In the genomic region with DNA sequence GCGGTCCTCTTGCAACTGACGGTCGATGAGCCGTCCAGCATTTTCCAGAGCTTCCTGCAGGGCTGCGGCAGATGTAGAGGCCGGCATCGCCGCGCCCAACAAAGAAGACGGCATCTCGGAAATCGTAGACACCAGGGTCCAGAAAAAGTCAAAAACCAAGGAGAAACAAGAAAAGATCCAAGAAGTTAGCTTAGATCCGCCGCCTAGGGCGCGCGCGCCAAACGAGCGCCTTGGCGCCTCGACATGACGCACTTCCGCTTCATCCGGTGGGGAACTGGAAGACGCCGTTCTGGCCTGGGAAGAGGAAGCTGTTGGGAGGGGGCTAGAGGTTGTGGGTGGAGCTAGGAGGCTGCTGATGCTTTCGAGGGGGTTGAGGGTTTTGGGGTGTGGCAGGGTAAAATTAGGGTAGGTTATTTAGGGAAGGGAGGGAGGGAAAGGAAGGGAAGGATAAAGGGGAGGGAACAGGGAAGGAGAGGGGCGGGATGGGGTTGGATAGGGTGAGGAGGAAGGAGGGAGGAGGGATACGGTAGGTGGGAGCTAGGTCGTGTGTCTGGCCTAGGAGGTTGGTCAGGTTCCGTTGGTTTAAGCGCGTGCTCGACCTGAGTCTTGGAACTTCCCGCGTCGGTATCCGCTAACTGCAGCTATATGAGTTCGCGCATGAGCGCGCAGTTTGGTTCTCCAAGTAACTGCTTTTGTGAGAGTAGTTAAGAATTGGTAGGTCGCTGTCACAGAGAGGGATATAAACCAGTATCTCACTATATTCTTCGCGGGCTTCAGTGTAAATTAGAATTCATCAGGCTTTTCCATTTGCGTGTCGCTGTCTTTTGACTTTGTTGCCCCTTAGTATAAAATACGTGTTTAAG, we compare ENCODE assay signal across 8 cellular contexts. TPM values are rescaled to one million over a fixed set of nuclear protein-coding genes. Genes with fewer than 3 reads are reported as not detected.
DNase-seq lines count a peak whose midpoint lies in the region; ATAC-seq and TF ChIP-seq lines count a peak whose summit lies in the region.

Gene NUP155, minus strand, starts transcription at position 243 of the 863 bp plus-strand sequence. Its CDS starts 129 bp downstream, at position 114.

- WGBS in testis, 2 donors, result 0 to 1% methylated on average over 45 to 49 of the region's 49 CpGs

- ATAC-seq in HG02588 (IDR thresholded peaks at IDR 0.05; ENCODE audit: unreplicated experiment) (peak; percentile 96), SK-N-SH treated with all-trans-retinoic acid at 6 μM for 48 hours (peak; percentile 94), omental fat pad (ENCODE audit: low FRiP score) (peak; percentile 99)

- TF ChIP-seq POLR2A in testis (IDR thresholded peaks at IDR 0.05), result no peak

- H3K4me3 ChIP-seq in GM08714 (ENCODE audit: low read length) (peak within 1 kb of the TSS; percentile 98), testis (peak within 1 kb of the TSS; percentile 66 to 89)

- peaks cover 15% of the 10 kb centered on the region for H3K4me1 ChIP-seq in testis

- H3K36me3 ChIP-seq in testis (ENCODE audit: low read depth, missing control alignments), result no peaks in the 10 kb centered on the region

- no peaks in the 10 kb centered on the region for H3K9me3 Mint-ChIP-seq in activated naive CD4-positive, alpha-beta T cell treated with anti-CD3 and anti-CD28 coated beads, Interleukin-2, amount 50 U/mL, for 24 hours

- peaks cover 7% of the 10 kb centered on the region for H3K36me3 Mint-ChIP-seq in activated naive CD4-positive, alpha-beta T cell treated with anti-CD3 and anti-CD28 coated beads, Interleukin-2, amount 50 U/mL, for 24 hours

- H3K9me3 ChIP-seq in testis, result no peaks in the 10 kb centered on the region

- no peaks in the 10 kb centered on the region for H3K27me3 Mint-ChIP-seq in activated naive CD4-positive, alpha-beta T cell treated with anti-CD3 and anti-CD28 coated beads, Interleukin-2, amount 50 U/mL, for 24 hours

- no peak for TF ChIP-seq CTCF in omental fat pad (IDR thresholded peaks at IDR 0.05)
- peak in 1 of 3 experiments; percentile 35 for TF ChIP-seq CTCF in testis (IDR thresholded peaks at IDR 0.05)

- DNase-seq in NCI-H1092 (lab: John Stamatoyannopoulos, UW) (peak; percentile 91), glomerular endothelial cell (ENCODE audit: extremely low read depth, low read depth, low spot score) (peak; percentile 90), omental fat pad (ENCODE audit: low spot score) (peak; percentile 65), testis (peak; percentile 97)

- H3K27ac Mint-ChIP-seq in activated naive CD4-positive, alpha-beta T cell treated with anti-CD3 and anti-CD28 coated beads, Interleukin-2, amount 50 U/mL, for 24 hours, result peak within 1 kb of the TSS; percentile 95

- no peaks in the 10 kb centered on the region for H3K27me3 ChIP-seq in testis

- H3K4me3 Mint-ChIP-seq in activated naive CD4-positive, alpha-beta T cell treated with anti-CD3 and anti-CD28 coated beads, Interleukin-2, amount 50 U/mL, for 24 hours, result peak within 1 kb of the TSS; percentile 97

- intact Hi-C loops in testis (cut with DNase I; ENCODE audit: low total_unique reads), result no loop called here

- peak within 1 kb of the TSS; percentile 79 to 88 for H3K27ac ChIP-seq in testis

- peaks cover 30% of the 10 kb centered on the region for H3K4me1 Mint-ChIP-seq in activated naive CD4-positive, alpha-beta T cell treated with anti-CD3 and anti-CD28 coated beads, Interleukin-2, amount 50 U/mL, for 24 hours

TF ChIP-seq in SK-N-SH treated with all-trans-retinoic acid at 6 μM for 48 hours, 23 proteins besides CTCF, POLR2A, EP300 and RAD21:
- TF ChIP-seq ESRRG (CRISPR knock-in tag; IDR thresholded peaks at IDR 0.05) (peak; percentile 63; the same call in 1 of the 2 replicates), CSRNP3 (CRISPR knock-in tag; IDR thresholded peaks at IDR 0.05) (peak; percentile 46; the same call in 1 of the 2 replicates), ZFP3 (CRISPR knock-in tag; IDR thresholded peaks at IDR 0.05) (peak; percentile 67; the same call in 1 of the 2 replicates), PATZ1 (CRISPR knock-in tag; IDR thresholded peaks at IDR 0.05; ENCODE audit: borderline replicate concordance) (no peak), SNAI2 (CRISPR knock-in tag; IDR thresholded peaks at IDR 0.05) (0 out of 2 replicates have a peak, but pooled peaks have one; percentile 44)
- TF ChIP-seq, protein P1, sequence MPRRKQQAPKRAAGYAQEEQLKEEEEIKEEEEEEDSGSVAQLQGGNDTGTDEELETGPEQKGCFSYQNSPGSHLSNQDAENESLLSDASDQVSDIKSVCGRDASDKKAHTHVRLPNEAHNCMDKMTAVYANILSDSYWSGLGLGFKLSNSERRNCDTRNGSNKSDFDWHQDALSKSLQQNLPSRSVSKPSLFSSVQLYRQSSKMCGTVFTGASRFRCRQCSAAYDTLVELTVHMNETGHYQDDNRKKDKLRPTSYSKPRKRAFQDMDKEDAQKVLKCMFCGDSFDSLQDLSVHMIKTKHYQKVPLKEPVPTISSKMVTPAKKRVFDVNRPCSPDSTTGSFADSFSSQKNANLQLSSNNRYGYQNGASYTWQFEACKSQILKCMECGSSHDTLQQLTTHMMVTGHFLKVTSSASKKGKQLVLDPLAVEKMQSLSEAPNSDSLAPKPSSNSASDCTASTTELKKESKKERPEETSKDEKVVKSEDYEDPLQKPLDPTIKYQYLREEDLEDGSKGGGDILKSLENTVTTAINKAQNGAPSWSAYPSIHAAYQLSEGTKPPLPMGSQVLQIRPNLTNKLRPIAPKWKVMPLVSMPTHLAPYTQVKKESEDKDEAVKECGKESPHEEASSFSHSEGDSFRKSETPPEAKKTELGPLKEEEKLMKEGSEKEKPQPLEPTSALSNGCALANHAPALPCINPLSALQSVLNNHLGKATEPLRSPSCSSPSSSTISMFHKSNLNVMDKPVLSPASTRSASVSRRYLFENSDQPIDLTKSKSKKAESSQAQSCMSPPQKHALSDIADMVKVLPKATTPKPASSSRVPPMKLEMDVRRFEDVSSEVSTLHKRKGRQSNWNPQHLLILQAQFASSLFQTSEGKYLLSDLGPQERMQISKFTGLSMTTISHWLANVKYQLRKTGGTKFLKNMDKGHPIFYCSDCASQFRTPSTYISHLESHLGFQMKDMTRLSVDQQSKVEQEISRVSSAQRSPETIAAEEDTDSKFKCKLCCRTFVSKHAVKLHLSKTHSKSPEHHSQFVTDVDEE (CRISPR knock-in tag; IDR thresholded peaks at IDR 0.05), result peak; percentile 32; the same call in 1 of the 2 replicates
TF ChIP-seq in SK-N-SH treated with all-trans-retinoic acid at 6 μM for 48 hours: peak in this region for 5.

RNA-seq across cellular contexts. Expression of gene NUP155, which starts in this region (rescaled TPM):
- total RNA-seq in glomerular endothelial cell (22.2 and 24.2 TPM in 2 replicates), omental fat pad (10 to 100 TPM; 17.8 to 28.7 (median 23.4) TPM), testis (100 to 1,000 TPM in 1 of 2 donors, 10 to 100 TPM in 1; 67.6 to 104 TPM)
- polyA plus RNA-seq in testis (ENCODE audit: insufficient read depth, low read depth, low replicate concordance), result 213 TPM

Comparison
In these comparisons a context has a peak if more than half of its experiments do, and no peak if none do; other contexts are left out.
1. Peak in every context shown above with its lines: DNase-seq, ATAC-seq, H3K4me3 ChIP-seq and H3K27ac ChIP-seq.